ENCODE assay signal across 12 cellular contexts in the genomic region with DNA sequence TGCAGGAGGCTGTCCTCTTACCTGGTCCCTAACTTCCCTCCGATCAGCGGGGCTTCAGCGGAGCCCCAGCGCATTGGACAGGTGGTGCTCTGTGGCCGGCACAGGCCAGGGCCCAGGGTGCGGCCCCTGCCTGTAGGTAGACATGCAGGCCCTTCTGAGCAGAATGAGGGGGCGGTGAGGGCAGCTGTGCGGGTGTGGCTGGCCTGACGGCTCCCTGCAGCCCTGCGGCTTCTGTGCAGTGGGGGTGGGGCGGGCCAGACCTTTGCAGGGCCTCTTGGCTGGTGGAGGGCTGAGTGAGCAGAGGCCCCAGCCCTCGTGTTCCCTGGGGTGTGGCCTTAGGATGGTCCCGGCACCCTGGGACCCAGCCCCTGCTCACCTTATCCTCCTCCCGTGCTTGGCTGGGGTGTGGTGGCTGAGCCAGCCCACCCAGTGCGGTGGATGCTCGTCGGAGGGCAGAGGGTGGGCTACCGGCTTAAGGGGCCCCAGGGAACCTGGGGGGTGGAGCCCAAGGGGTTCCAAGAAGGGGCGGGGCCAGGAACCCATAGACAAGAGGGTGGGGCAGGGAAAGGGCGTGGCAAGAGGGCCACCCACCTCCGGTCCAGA. TPM values are rescaled to one million over a fixed set of nuclear protein-coding genes. Genes with fewer than 3 reads are reported as not detected.
DNase-seq lines count a peak whose midpoint lies in the region; ATAC-seq, FAIRE-seq and TF ChIP-seq lines count a peak whose summit lies in the region.
"Had no signal": no experiment of that assay in that cellular context is flagged by ENCODE, and none has a peak within 500 bp of the region (broad histone marks: within the 10 kb centered on the region; RNA-seq: fewer than 3 reads in every experiment).

No MANE protein-coding gene starts in this region.

- H3K27ac Mint-ChIP-seq in endothelial cell (ENCODE audit: unreplicated experiment): peak overlapping the region; percentile 88
- H3K27ac Mint-ChIP-seq: activated naive CD4-positive, alpha-beta T cell treated with anti-CD3 and anti-CD28 coated beads for 36 hours had no signal

- H3K4me2 ChIP-seq in trophoblast cell (ENCODE audit: low read length): peak overlapping the region; percentile 23

- in situ Hi-C loops in brain microvascular endothelial cell (cut with HindIII; ENCODE audit: low pct_ligation_motif_present, low sequenced_read_pairs): no loop called here

- H3K4me1 ChIP-seq in trophoblast cell (ENCODE audit: control insufficient read depth in 1 of 2, insufficient read depth in 2 of 2, low read length in 2 of 2): peaks cover 27 to 32% of the 10 kb centered on the region in 2 experiments

- peaks cover 4% of the 10 kb centered on the region for H3K9me3 ChIP-seq in trophoblast cell (ENCODE audit: insufficient read depth, low read depth, low read length)

- H3K23ac ChIP-seq in trophoblast cell (ENCODE audit: low read length): no peak overlapping the region

- peak overlapping the region; percentile 89 for H3K4me3 Mint-ChIP-seq in endothelial cell (ENCODE audit: unreplicated experiment)
- H3K4me3 Mint-ChIP-seq: activated naive CD4-positive, alpha-beta T cell treated with anti-CD3 and anti-CD28 coated beads for 36 hours had no signal

- no peak overlapping the region for H3K14ac ChIP-seq in trophoblast cell (ENCODE audit: low read length)

- peak overlapping the region; percentile 93 for H3K4ac ChIP-seq in trophoblast cell (ENCODE audit: low read depth, low read length)

- H3K36me3 ChIP-seq in trophoblast cell (ENCODE audit: control insufficient read depth in 1 of 2, insufficient read depth in 2 of 2, low read length in 2 of 2): peaks cover 65 to 69% of the 10 kb centered on the region in 2 experiments
- H3K36me3 ChIP-seq in brain microvascular endothelial cell (replicated peaks): peaks cover 26% of the 10 kb centered on the region

- no peak overlapping the region for H2BK120ac ChIP-seq in trophoblast cell (ENCODE audit: insufficient read depth, low read length, poor library complexity)

- no peak overlapping the region for H4K8ac ChIP-seq in trophoblast cell (ENCODE audit: low read depth, low read length)

- no peak overlapping the region for H2AK5ac ChIP-seq in trophoblast cell (ENCODE audit: low read length)

- H3K4me1 Mint-ChIP-seq in endothelial cell (ENCODE audit: unreplicated experiment): peaks cover 50% of the 10 kb centered on the region

- H3K4me3 ChIP-seq in trophoblast cell (ENCODE audit: low read depth, low read length) (no peak overlapping the region), brain microvascular endothelial cell (ENCODE audit: low read depth, low read length) (no peak overlapping the region)

- peaks cover 27% of the 10 kb centered on the region for H3K79me1 ChIP-seq in trophoblast cell (ENCODE audit: low read length)

- no peak overlapping the region for H3K9ac ChIP-seq in trophoblast cell (ENCODE audit: low read length)

- no peaks in the 10 kb centered on the region for H3K27me3 ChIP-seq in trophoblast cell (ENCODE audit: insufficient read depth, low read length)
- no peaks in the 10 kb centered on the region for H3K27me3 ChIP-seq in brain microvascular endothelial cell (replicated peaks)

- peaks cover 31% of the 10 kb centered on the region for H3K27me3 Mint-ChIP-seq in endothelial cell (ENCODE audit: unreplicated experiment)

- H3K18ac ChIP-seq in trophoblast cell (ENCODE audit: low read length): peak overlapping the region; percentile 39

- H2BK5ac ChIP-seq in trophoblast cell (ENCODE audit: low read depth, low read length, poor library complexity): no peak overlapping the region

- no peaks in the 10 kb centered on the region for H3K9me3 Mint-ChIP-seq in endothelial cell (ENCODE audit: unreplicated experiment)
- H3K9me3 Mint-ChIP-seq: activated naive CD4-positive, alpha-beta T cell treated with anti-CD3 and anti-CD28 coated beads for 36 hours had no signal

- no peak overlapping the region for H2BK12ac ChIP-seq in trophoblast cell (ENCODE audit: low read length)

- WGBS in trophoblast cell (ENCODE audit: extremely low coverage, insufficient coverage, insufficient read length): no CpG with 5 or more reads among the region's 21 CpGs

- no peak overlapping the region for H2AFZ ChIP-seq in trophoblast cell (ENCODE audit: insufficient read depth, low read length, poor library complexity)

- H3K79me2 ChIP-seq in trophoblast cell (ENCODE audit: control insufficient read depth, insufficient read depth, low read length, poor library complexity): peaks cover 51% of the 10 kb centered on the region

- ATAC-seq in GM18873 (IDR thresholded peaks at IDR 0.05; ENCODE audit: low FRiP score, unreplicated experiment): no peak

- 0 out of 2 replicates have a peak, but pooled peaks have one; percentile 1 for TF ChIP-seq POLR2A in GM12892 (IDR thresholded peaks at IDR 0.05; ENCODE audit: low read depth, low read length)

- peaks cover 40% of the 10 kb centered on the region for H3K36me3 Mint-ChIP-seq in endothelial cell (ENCODE audit: low read depth, unreplicated experiment)

- TF ChIP-seq CTCF in endothelial cell (IDR thresholded peaks at IDR 0.05; ENCODE audit: unreplicated experiment) (no peak), brain microvascular endothelial cell (IDR thresholded peaks at IDR 0.05; ENCODE audit: low read depth, low read length, missing control alignments) (no peak)

- H4K12ac ChIP-seq in trophoblast cell (ENCODE audit: low read depth, low read length): peak overlapping the region; percentile 26

- no peak for DNase-seq in GM12892 (ENCODE audit: insufficient read length)
- peak; percentile 63 for DNase-seq in NCI-H226
- no peak for DNase-seq in endothelial cell (ENCODE audit: low spot score)
- peak; percentile 65 to 69 for DNase-seq in trophoblast cell
- DNase-seq in cortex of kidney (lab: John Stamatoyannopoulos, UW): no peak
- no peak for DNase-seq in brain microvascular endothelial cell
- no peak for DNase-seq in activated T-cell treated with anti-CD3 and anti-CD28 coated beads for 4 hours
- DNase-seq: activated naive CD4-positive, alpha-beta T cell treated with anti-CD3 and anti-CD28 coated beads for 36 hours; NCI-H1105 treated with DMSO at 0.1 percent for 48 hours; posterior cingulate gyrus; T-helper 2 cell had no signal

- no peak overlapping the region for H3K27ac ChIP-seq in trophoblast cell (ENCODE audit: low read depth, low read length)
- no peak overlapping the region for H3K27ac ChIP-seq in brain microvascular endothelial cell

- no peak for FAIRE-seq in GM12892 (lab: Jason Lieb, UNC)

- H4K91ac ChIP-seq in trophoblast cell (ENCODE audit: low read depth, low read length): no peak overlapping the region

RNA-seq across cellular contexts. Expression of gene FSCN1, which starts 6.3 kb away (rescaled TPM):
- 71.1 TPM for polyA plus RNA-seq in GM12892 (2012; ENCODE audit: missing spikeins)
- total RNA-seq in endothelial cell (ENCODE audit: unreplicated experiment): 1,785 TPM
- 507 and 526 TPM in 2 replicates for polyA plus RNA-seq in trophoblast cell (2013)

Comparison
In these comparisons a context has a peak if more than half of its experiments do, and no peak if none do; other contexts are left out.
1. DNase-seq: peak in NCI-H226 (single experiment) and trophoblast cell (2 of 2); none in GM12892 (single experiment), endothelial cell (single experiment), cortex of kidney (single experiment), brain microvascular endothelial cell (single experiment) and activated T-cell treated with anti-CD3 and anti-CD28 coated beads for 4 hours (single experiment).